In the genomic region with DNA sequence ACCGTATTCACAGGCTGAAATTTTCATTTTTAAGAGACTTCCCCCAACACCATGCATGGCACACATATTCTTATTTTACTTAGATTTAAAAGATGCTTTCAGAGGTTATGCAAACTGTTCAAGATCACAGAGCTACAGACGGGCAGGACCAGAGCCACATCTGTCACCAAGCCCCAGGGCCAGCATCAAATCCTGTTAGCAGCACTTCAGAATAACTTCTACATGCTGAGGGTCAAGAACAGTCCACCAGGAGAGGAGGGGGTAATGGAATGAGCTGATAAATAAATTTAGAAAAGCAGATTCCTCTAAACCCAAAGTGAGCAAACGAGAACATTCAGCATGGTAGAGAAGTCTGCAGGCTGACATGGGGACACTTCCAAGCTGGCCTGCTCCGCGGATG, we compare ENCODE assay signal across 16 cellular contexts.
"Had no signal": no experiment of that assay in that cellular context is flagged by ENCODE, and none has a peak within 500 bp of the region (broad histone marks: within the 10 kb centered on the region; RNA-seq: fewer than 3 reads in every experiment).

No MANE protein-coding gene starts in this region.

- H3K9me3 Mint-ChIP-seq: activated naive CD4-positive, alpha-beta T cell treated with anti-CD3 and anti-CD28 coated beads for 36 hours had no signal

- DNase-seq: activated naive CD4-positive, alpha-beta T cell treated with anti-CD3 and anti-CD28 coated beads for 36 hours; activated naive CD8-positive, alpha-beta T cell treated with anti-CD3 and anti-CD28 coated beads, Interleukin-2, amount 50 U/mL, for 24 hours; erythroblast; gastrocnemius medialis; left lung; stimulated activated CD4-positive, alpha-beta T cell treated with anti-CD3 and anti-CD28 coated beads, Interleukin-15, amount 100 ng/mL, for 24 hours; stimulated activated CD4-positive, alpha-beta T cell treated with anti-CD3 and anti-CD28 coated beads, Interleukin-4, amount 100 ng/mL, for 24 hours; stimulated activated naive CD4-positive, alpha-beta T cell treated with Interleukin-2 at 50 U/mL for 16 hours; substantia nigra; T-cell; T1000; trophoblast cell had no signal

- H3K27ac Mint-ChIP-seq: activated naive CD4-positive, alpha-beta T cell treated with anti-CD3 and anti-CD28 coated beads for 36 hours; activated naive CD8-positive, alpha-beta T cell treated with anti-CD3 and anti-CD28 coated beads, Interleukin-2, amount 50 U/mL, for 24 hours; activated T-helper 17 cell treated with anti-CD3 and anti-CD28 coated beads, Interleukin-2, amount 50 U/mL, for 72 hours; T-cell had no signal

- H3K27me3 ChIP-seq: gastrocnemius medialis, left lung had no signal

- H3K36me3 Mint-ChIP-seq: T-cell had no signal

- H3K4me3 ChIP-seq: dorsolateral prefrontal cortex, gastrocnemius medialis, left lung had no signal

- H3K27ac ChIP-seq: gastrocnemius medialis, left lung, parathyroid adenoma had no signal

- H3K9ac ChIP-seq: parathyroid adenoma had no signal

- H3K9me3 ChIP-seq: gastrocnemius medialis, left lung had no signal

- H3K4me1 Mint-ChIP-seq: activated naive CD8-positive, alpha-beta T cell treated with anti-CD3 and anti-CD28 coated beads, Interleukin-2, amount 50 U/mL, for 24 hours; activated T-helper 17 cell treated with anti-CD3 and anti-CD28 coated beads, Interleukin-2, amount 50 U/mL, for 72 hours; T-cell had no signal

- ATAC-seq: activated CD4-positive, CD25-positive, alpha-beta regulatory T cell treated with anti-CD3 and anti-CD28 coated beads, Interleukin-2, amount 50 U/mL, for 24 hours; activated naive CD8-positive, alpha-beta T cell treated with anti-CD3 and anti-CD28 coated beads, Interleukin-2, amount 50 U/mL, for 24 hours; activated T-helper 17 cell treated with anti-CD3 and anti-CD28 coated beads, Interleukin-2, amount 50 U/mL, for 72 hours; gastrocnemius medialis; left lung; T-cell had no signal

- H3K27me3 Mint-ChIP-seq: activated T-helper 17 cell treated with anti-CD3 and anti-CD28 coated beads, Interleukin-2, amount 50 U/mL, for 72 hours; T-cell had no signal

- H3K4me3 Mint-ChIP-seq: activated naive CD4-positive, alpha-beta T cell treated with anti-CD3 and anti-CD28 coated beads for 36 hours; activated naive CD8-positive, alpha-beta T cell treated with anti-CD3 and anti-CD28 coated beads, Interleukin-2, amount 50 U/mL, for 24 hours; activated T-helper 17 cell treated with anti-CD3 and anti-CD28 coated beads, Interleukin-2, amount 50 U/mL, for 72 hours; T-cell had no signal

- H3K36me3 ChIP-seq: gastrocnemius medialis had no signal
